9 cellular contexts compared by ENCODE assay signal in genomic region chr17:77208217-77208808, GRCh38.
DNase-seq lines count a peak whose midpoint lies in the region; ATAC-seq and TF ChIP-seq lines count a peak whose summit lies in the region.
"Had no signal": no experiment of that assay in that cellular context is flagged by ENCODE, and none has a peak within 500 bp of the region (broad histone marks: within the 10 kb centered on the region; RNA-seq: fewer than 3 reads in every experiment).

No MANE protein-coding gene starts in this region.

- no peaks in the 10 kb centered on the region for H3K9me3 ChIP-seq in NT2/D1 (ENCODE audit: insufficient read depth, low read length)
- no peaks in the 10 kb centered on the region for H3K9me3 ChIP-seq in parathyroid adenoma (ENCODE audit: control insufficient read depth, low read length)

- H3K36me3 Mint-ChIP-seq in activated naive CD8-positive, alpha-beta T cell treated with anti-CD3 and anti-CD28 coated beads for 36 hours = peaks cover 23% of the 10 kb centered on the region
- H3K36me3 Mint-ChIP-seq in activated CD4-positive, alpha-beta T cell treated with anti-CD3 and anti-CD28 coated beads, Interleukin-2, amount 10 ng/mL, durations not matched to agents 24 days and 14 days (ENCODE audit: low read depth) = peaks cover 64% of the 10 kb centered on the region

- no peak overlapping the region for H3K27ac ChIP-seq in parathyroid adenoma

- H3K36me3 ChIP-seq in NT2/D1 (ENCODE audit: insufficient read depth, insufficient read length, low read length) = peaks cover 90% of the 10 kb centered on the region
- H3K36me3 ChIP-seq in parathyroid adenoma (ENCODE audit: control insufficient read depth, insufficient read depth, low read length) = no peaks in the 10 kb centered on the region

- peak; percentile 25 for TF ChIP-seq CTCF in parathyroid adenoma (IDR thresholded peaks at IDR 0.05)

- no peaks in the 10 kb centered on the region for H3K27me3 Mint-ChIP-seq in activated naive CD8-positive, alpha-beta T cell treated with anti-CD3 and anti-CD28 coated beads for 36 hours
- no peaks in the 10 kb centered on the region for H3K27me3 Mint-ChIP-seq in activated CD4-positive, alpha-beta T cell treated with anti-CD3 and anti-CD28 coated beads, Interleukin-2, amount 10 ng/mL, durations not matched to agents 24 days and 14 days
- H3K27me3 Mint-ChIP-seq: activated naive CD8-positive, alpha-beta T cell had no signal

- no peak overlapping the region for H2AFZ ChIP-seq in parathyroid adenoma

- peak; percentile 24 for DNase-seq in DMS53 treated with DMSO at 0.1 percent for 48 hours (lab: John Stamatoyannopoulos, UW; ENCODE audit: unreplicated experiment)
- DNase-seq in NT2/D1 (ENCODE audit: low read depth, low spot score) = peak; percentile 22
- DNase-seq in fibroblast of gingiva (ENCODE audit: low read depth) = peak; percentile 57
- DNase-seq in SIG-M5 treated with dmso at 0.1 percent for 504 hours (lab: John Stamatoyannopoulos, UW; ENCODE audit: unreplicated experiment) = no peak
- DNase-seq in activated naive CD8-positive, alpha-beta T cell treated with anti-CD3 and anti-CD28 coated beads for 36 hours = no peak
- DNase-seq in activated CD4-positive, alpha-beta T cell treated with anti-CD3 and anti-CD28 coated beads, Interleukin-2, amount 10 ng/mL, durations not matched to agents 24 days and 14 days = no peak

- H3K4me3 Mint-ChIP-seq in activated naive CD8-positive, alpha-beta T cell treated with anti-CD3 and anti-CD28 coated beads for 36 hours = no peak overlapping the region
- H3K4me3 Mint-ChIP-seq in activated CD4-positive, alpha-beta T cell treated with anti-CD3 and anti-CD28 coated beads, Interleukin-2, amount 10 ng/mL, durations not matched to agents 24 days and 14 days = no peak overlapping the region
- H3K4me3 Mint-ChIP-seq: activated naive CD8-positive, alpha-beta T cell had no signal

- no peaks in the 10 kb centered on the region for H3K4me1 Mint-ChIP-seq in activated naive CD8-positive, alpha-beta T cell treated with anti-CD3 and anti-CD28 coated beads for 36 hours
- H3K4me1 Mint-ChIP-seq in activated CD4-positive, alpha-beta T cell treated with anti-CD3 and anti-CD28 coated beads, Interleukin-2, amount 10 ng/mL, durations not matched to agents 24 days and 14 days = no peaks in the 10 kb centered on the region

- H3K4me1 ChIP-seq in NT2/D1 (ENCODE audit: insufficient read depth, insufficient read length) (peaks cover 17% of the 10 kb centered on the region), parathyroid adenoma (no peaks in the 10 kb centered on the region)

- no peak overlapping the region for H3K27ac Mint-ChIP-seq in activated naive CD8-positive, alpha-beta T cell treated with anti-CD3 and anti-CD28 coated beads for 36 hours
- no peak overlapping the region for H3K27ac Mint-ChIP-seq in activated CD4-positive, alpha-beta T cell treated with anti-CD3 and anti-CD28 coated beads, Interleukin-2, amount 10 ng/mL, durations not matched to agents 24 days and 14 days
- H3K27ac Mint-ChIP-seq: activated naive CD8-positive, alpha-beta T cell had no signal

- intact Hi-C loops in activated CD4-positive, alpha-beta T cell treated with anti-CD3 and anti-CD28 coated beads, Interleukin-2, amount 10 ng/mL, durations not matched to agents 24 days and 14 days (cut with micrococcal nuclease) = no loop called here

- H3K4me3 ChIP-seq in NT2/D1 (ENCODE audit: insufficient read length, low read depth) = no peak overlapping the region
- H3K4me3 ChIP-seq in parathyroid adenoma (ENCODE audit: low read depth, low read length) = no peak overlapping the region

- no peaks in the 10 kb centered on the region for H3K79me2 ChIP-seq in parathyroid adenoma

- no peak overlapping the region for H3K9ac ChIP-seq in NT2/D1 (ENCODE audit: insufficient read length, low read depth)
- no peak overlapping the region for H3K9ac ChIP-seq in parathyroid adenoma

- H3K4me2 ChIP-seq in parathyroid adenoma (ENCODE audit: low read length) = no peak overlapping the region

- no peaks in the 10 kb centered on the region for H3K9me3 Mint-ChIP-seq in activated naive CD8-positive, alpha-beta T cell treated with anti-CD3 and anti-CD28 coated beads for 36 hours
- H3K9me3 Mint-ChIP-seq in activated CD4-positive, alpha-beta T cell treated with anti-CD3 and anti-CD28 coated beads, Interleukin-2, amount 10 ng/mL, durations not matched to agents 24 days and 14 days = no peaks in the 10 kb centered on the region

- no peak for ATAC-seq in HG03139 (IDR thresholded peaks at IDR 0.05; ENCODE audit: unreplicated experiment)

- H3K27me3 ChIP-seq in NT2/D1 (ENCODE audit: insufficient read depth, insufficient read length) = no peaks in the 10 kb centered on the region
- no peaks in the 10 kb centered on the region for H3K27me3 ChIP-seq in parathyroid adenoma (ENCODE audit: control insufficient read depth, insufficient read depth, low read length)

Comparison
In these comparisons a context has a peak if more than half of its experiments do, and no peak if none do; other contexts are left out.
1. DNase-seq: peak in DMS53 treated with DMSO at 0.1 percent for 48 hours (single experiment), NT2/D1 (single experiment) and fibroblast of gingiva (single experiment); none in SIG-M5 treated with dmso at 0.1 percent for 504 hours (single experiment), activated naive CD8-positive, alpha-beta T cell treated with anti-CD3 and anti-CD28 coated beads for 36 hours (single experiment) and activated CD4-positive, alpha-beta T cell treated with anti-CD3 and anti-CD28 coated beads, Interleukin-2, amount 10 ng/mL, durations not matched to agents 24 days and 14 days (single experiment).